1 cellular context compared by ENCODE assay signal in genomic region chr16:1553976-1554825, GRCh38.
TF ChIP-seq lines count a peak whose summit lies in the region.

No MANE protein-coding gene starts in this region.

TF ChIP-seq in K562, 482 proteins besides CTCF, POLR2A, EP300 and RAD21:
- no peak for TF ChIP-seq ZZZ3 (IDR thresholded peaks at IDR 0.05)
- no peak for TF ChIP-seq CHD1 (IDR thresholded peaks at IDR 0.05; ENCODE audit: low read length)
- TF ChIP-seq BCL6 (CRISPR knock-in tag; IDR thresholded peaks at IDR 0.05): no peak
- no peak for TF ChIP-seq BDP1 (IDR thresholded peaks at IDR 0.05; ENCODE audit: insufficient read depth, insufficient read length)
- no peak for TF ChIP-seq ARHGAP35 (IDR thresholded peaks at IDR 0.05; ENCODE audit: partially characterized antibody)
- no peak for TF ChIP-seq NONO (IDR thresholded peaks at IDR 0.05; ENCODE audit: low read depth in 2 of 2, low read length in 1 of 2)
